12 cellular contexts compared by ENCODE assay signal in genomic region chr7:47759056-47759706, GRCh38.
DNase-seq lines count a peak whose midpoint lies in the region; ATAC-seq and TF ChIP-seq lines count a peak whose summit lies in the region.
"Had no signal": no experiment of that assay in that cellular context is flagged by ENCODE, and none has a peak within 500 bp of the region (broad histone marks: within the 10 kb centered on the region; RNA-seq: fewer than 3 reads in every experiment).

No MANE protein-coding gene starts in this region.

- H3K27ac Mint-ChIP-seq in neural crest cell (ENCODE audit: unreplicated experiment): no peak overlapping the region

- H3K27me3 Mint-ChIP-seq in neural crest cell (ENCODE audit: low read depth): no peaks in the 10 kb centered on the region

- TF ChIP-seq CTCF in BE2C (IDR thresholded peaks at IDR 0.05; ENCODE audit: low read depth, low read length) (peak; percentile 17; the same call in 1 of the 2 replicates), NB4 (IDR thresholded peaks at IDR 0.05; ENCODE audit: low read depth, low read length) (no peak), choroid plexus epithelial cell (conservative IDR thresholded peaks at IDR 0.05; ENCODE audit: low read depth, low read length) (peak; percentile 57), neural crest cell (conservative IDR thresholded peaks at IDR 0.05) (peak; percentile 23)

- no peaks in the 10 kb centered on the region for H3K36me3 ChIP-seq in BE2C

- H3K4me1 ChIP-seq in BE2C: peaks cover 12% of the 10 kb centered on the region

- no peak overlapping the region for H3K4me3 Mint-ChIP-seq in neural crest cell

- peaks cover 26% of the 10 kb centered on the region for H3K4me1 Mint-ChIP-seq in neural crest cell

- no peak for TF ChIP-seq POLR2A in NB4 (IDR thresholded peaks at IDR 0.05; ENCODE audit: extremely low read depth, insufficient read length)

- H3K9me3 Mint-ChIP-seq in neural crest cell: no peaks in the 10 kb centered on the region

- ATAC-seq in HG02840 (IDR thresholded peaks at IDR 0.05; ENCODE audit: low FRiP score, unreplicated experiment) (no peak), HG02981 (IDR thresholded peaks at IDR 0.05; ENCODE audit: unreplicated experiment) (no peak)

- no peak for DNase-seq in BE2C
- DNase-seq in NB4 (ENCODE audit: low read depth): peak; percentile 22
- peak; percentile 58 for DNase-seq in choroid plexus epithelial cell (ENCODE audit: low read depth)
- no peak for DNase-seq in neural crest cell (ENCODE audit: low read depth, low spot score)
- DNase-seq in superior temporal gyrus (ENCODE audit: extremely low spot score): no peak
- DNase-seq in germinal center (ENCODE audit: low spot score): no peak
- DNase-seq: cerebellar nuclear complex, hippocampal formation, NCI-H1930, OCI-M1 had no signal

- H3K9me3 ChIP-seq in BE2C: no peaks in the 10 kb centered on the region

- H3K4me3 ChIP-seq in BE2C (ENCODE audit: low read depth, low read length) (no peak overlapping the region), NB4 (ENCODE audit: low read depth, low read length) (no peak overlapping the region), choroid plexus epithelial cell (ENCODE audit: low read depth, low read length) (no peak overlapping the region)

- H3K36me3 Mint-ChIP-seq in neural crest cell (ENCODE audit: low read depth): no peaks in the 10 kb centered on the region

- H3K27me3 ChIP-seq in BE2C: no peaks in the 10 kb centered on the region

Comparison
In these comparisons a context has a peak if more than half of its experiments do, and no peak if none do; other contexts are left out.
1. DNase-seq: peak in NB4 (single experiment) and choroid plexus epithelial cell (single experiment); none in BE2C (single experiment), neural crest cell (single experiment), superior temporal gyrus (single experiment) and germinal center (single experiment).